ENCODE assay signal across 1 cellular context in genomic region chr11:67428052-67429001, GRCh38.
TF ChIP-seq lines count a peak whose summit lies in the region.

RPS6KB2 (plus strand) TSS chr11:67428494; CDS start chr11:67428546, 52 bp downstream.

TF ChIP-seq in HepG2, 621 proteins besides CTCF, POLR2A, EP300 and RAD21 (continued from another document and continues in another):
- TF ChIP-seq CERS6 (CRISPR knock-in tag; IDR thresholded peaks at IDR 0.05) (no peak), CEBPB (IDR thresholded peaks at IDR 0.05; ENCODE audit: borderline replicate concordance, low read depth, low read length) (peak; percentile 86), ZSCAN25 (CRISPR knock-in tag; IDR thresholded peaks at IDR 0.05) (no peak), ZNF670 (CRISPR knock-in tag; IDR thresholded peaks at IDR 0.05; ENCODE audit: borderline replicate concordance) (0 out of 2 replicates have a peak, but pooled peaks have one; percentile 36), ZNF501 (CRISPR knock-in tag; IDR thresholded peaks at IDR 0.05) (peak; percentile 82; the same call in 1 of the 2 replicates), ATAD3A (CRISPR knock-in tag; IDR thresholded peaks at IDR 0.05) (no peak), ZNF558 (CRISPR knock-in tag; IDR thresholded peaks at IDR 0.05; ENCODE audit: borderline replicate concordance) (peak; percentile 92; the same call in 1 of the 2 replicates), EHMT2 (IDR thresholded peaks at IDR 0.05; ENCODE audit: borderline replicate concordance, low read depth, low read length) (no peak), ZNF639 (CRISPR knock-in tag; conservative IDR thresholded peaks at IDR 0.05) (peak; percentile 89; the same call in 1 of the 2 replicates), SPEN (CRISPR knock-in tag; IDR thresholded peaks at IDR 0.05; ENCODE audit: low read depth) (peak; percentile 95), ZNF891 (CRISPR knock-in tag; IDR thresholded peaks at IDR 0.05) (no peak; the same call in 1 of the 2 replicates), ZNF333 (CRISPR knock-in tag; IDR thresholded peaks at IDR 0.05; ENCODE audit: borderline replicate concordance) (no peak), ZNF451 (CRISPR knock-in tag; IDR thresholded peaks at IDR 0.05) (0 out of 2 replicates have a peak, but pooled peaks have one; percentile 26), SRF (IDR thresholded peaks at IDR 0.05; ENCODE audit: low read depth, low read length) (peak; percentile 85), ATF4 (CRISPR knock-in tag; IDR thresholded peaks at IDR 0.05) (peak in 1 of 2 experiments; percentile 74; a peak in 2 of 4 replicates), ZBTB8A (CRISPR knock-in tag; IDR thresholded peaks at IDR 0.05; ENCODE audit: borderline replicate concordance, low read depth) (no peak), ZHX1 (CRISPR knock-in tag; IDR thresholded peaks at IDR 0.05; ENCODE audit: low read depth) (peak; percentile 87; the same call in 1 of the 2 replicates), HDAC2 (CRISPR knock-in tag; IDR thresholded peaks at IDR 0.05) (peak; percentile 74), ZNF407 (CRISPR knock-in tag; IDR thresholded peaks at IDR 0.05; ENCODE audit: not compliant biosample characterization) (no peak), NFE2L2 (IDR thresholded peaks at IDR 0.05; ENCODE audit: low read length) (no peak), ZNF513 (CRISPR knock-in tag; conservative IDR thresholded peaks at IDR 0.05) (peak; percentile 98), ELK4 (CRISPR knock-in tag; IDR thresholded peaks at IDR 0.05; ENCODE audit: borderline replicate concordance) (peak; percentile 89; the same call in 1 of the 2 replicates), ETV5 (CRISPR knock-in tag; IDR thresholded peaks at IDR 0.05; ENCODE audit: borderline replicate concordance) (peak; percentile 80; the same call in 1 of the 2 replicates), ZSCAN21 (CRISPR knock-in tag; IDR thresholded peaks at IDR 0.05; ENCODE audit: borderline replicate concordance) (peak; percentile 70), ZFP37 (CRISPR knock-in tag; IDR thresholded peaks at IDR 0.05; ENCODE audit: borderline replicate concordance) (0 out of 2 replicates have a peak, but pooled peaks have one; percentile 85), KLF15 (CRISPR knock-in tag; IDR thresholded peaks at IDR 0.05; ENCODE audit: borderline replicate concordance) (no peak), ZNF788 (CRISPR knock-in tag; IDR thresholded peaks at IDR 0.05; ENCODE audit: borderline replicate concordance) (peak; percentile 72), ZEB1 (IDR thresholded peaks at IDR 0.05; ENCODE audit: insufficient replicate concordance, low read depth) (peak; percentile 90), ZNF747 (CRISPR knock-in tag; IDR thresholded peaks at IDR 0.05; ENCODE audit: borderline replicate concordance) (peak; percentile 43; the same call in 1 of the 2 replicates), ZMYM2 (CRISPR knock-in tag; IDR thresholded peaks at IDR 0.05) (no peak), ATF3 (CRISPR knock-in tag; IDR thresholded peaks at IDR 0.05) (no peak; the same call in 1 of the 2 replicates), SIN3B (IDR thresholded peaks at IDR 0.05; ENCODE audit: low read length) (peak; percentile 87), DNMT1 (CRISPR knock-in tag; IDR thresholded peaks at IDR 0.05) (no peak), MNT (IDR thresholded peaks at IDR 0.05) (peak; percentile 35; the same call in 1 of the 2 replicates), ZNF432 (CRISPR knock-in tag; IDR thresholded peaks at IDR 0.05; ENCODE audit: borderline replicate concordance) (no peak), RBM22 (optimal IDR thresholded peaks at IDR 0.05; ENCODE audit: low read length) (no peak), ZNF567 (CRISPR knock-in tag; IDR thresholded peaks at IDR 0.05; ENCODE audit: borderline replicate concordance) (peak; percentile 88; the same call in 1 of the 2 replicates), HMGA1 (CRISPR knock-in tag; conservative IDR thresholded peaks at IDR 0.05) (no peak), ZGPAT (CRISPR knock-in tag; IDR thresholded peaks at IDR 0.05) (peak; percentile 76)
